ENCODE assay signal across 1 cellular context in genomic region chr1:161098161-161099068, GRCh38.
TF ChIP-seq lines count a peak whose summit lies in the region.

Gene KLHDC9, plus strand, starts transcription at chr1:161098361. Its CDS starts 175 bp downstream, at chr1:161098536.

TF ChIP-seq in HepG2, 621 proteins besides CTCF, POLR2A, EP300 and RAD21 (continued from another document and continues in another):
- TF ChIP-seq ZNF562 (CRISPR knock-in tag; IDR thresholded peaks at IDR 0.05; ENCODE audit: borderline replicate concordance) (no peak), ZNF138 (CRISPR knock-in tag; IDR thresholded peaks at IDR 0.05; ENCODE audit: low read depth) (no peak), ZFP91 (CRISPR knock-in tag; IDR thresholded peaks at IDR 0.05; ENCODE audit: borderline replicate concordance) (peak; percentile 52; the same call in 1 of the 2 replicates), MTA1 (CRISPR knock-in tag; IDR thresholded peaks at IDR 0.05; ENCODE audit: borderline replicate concordance) (peak; percentile 77; the same call in 1 of the 2 replicates), ZNF44 (CRISPR knock-in tag; IDR thresholded peaks at IDR 0.05) (peak; percentile 87; the same call in 1 of the 2 replicates), ZNF564 (CRISPR knock-in tag; IDR thresholded peaks at IDR 0.05) (0 out of 2 replicates have a peak, but pooled peaks have one; percentile 29), ZNF737 (CRISPR knock-in tag; IDR thresholded peaks at IDR 0.05; ENCODE audit: borderline replicate concordance) (no peak), ZNF451 (CRISPR knock-in tag; IDR thresholded peaks at IDR 0.05) (0 out of 2 replicates have a peak, but pooled peaks have one; percentile 40), ZSCAN31 (CRISPR knock-in tag; IDR thresholded peaks at IDR 0.05; ENCODE audit: low read depth) (0 out of 2 replicates have a peak, but pooled peaks have one; percentile 54), GTF3A (CRISPR knock-in tag; conservative IDR thresholded peaks at IDR 0.05) (no peak), ZNF460 (CRISPR knock-in tag; IDR thresholded peaks at IDR 0.05; ENCODE audit: borderline replicate concordance) (no peak), ZNF160 (CRISPR knock-in tag; IDR thresholded peaks at IDR 0.05) (0 out of 2 replicates have a peak, but pooled peaks have one; percentile 38), KMT2B (CRISPR knock-in tag; IDR thresholded peaks at IDR 0.05) (peak; percentile 68), POGK (CRISPR knock-in tag; conservative IDR thresholded peaks at IDR 0.05) (0 out of 2 replicates have a peak, but pooled peaks have one; percentile 22), DDIT3 (CRISPR knock-in tag; IDR thresholded peaks at IDR 0.05) (no peak), MTF2 (CRISPR knock-in tag; IDR thresholded peaks at IDR 0.05; ENCODE audit: borderline replicate concordance) (no peak), MYC (CRISPR knock-in tag; IDR thresholded peaks at IDR 0.05; ENCODE audit: borderline replicate concordance) (peak; percentile 31; the same call in 1 of the 2 replicates), ZNF253 (CRISPR knock-in tag; IDR thresholded peaks at IDR 0.05; ENCODE audit: borderline replicate concordance) (peak; percentile 65; the same call in 1 of the 2 replicates), ZNF883 (CRISPR knock-in tag; IDR thresholded peaks at IDR 0.05; ENCODE audit: not compliant biosample characterization) (no peak), TCF7 (IDR thresholded peaks at IDR 0.05; ENCODE audit: low read depth) (no peak), HNRNPUL1 (IDR thresholded peaks at IDR 0.05; ENCODE audit: low read depth, low read length) (no peak), BCLAF1 (IDR thresholded peaks at IDR 0.05) (no peak), ZNF136 (CRISPR knock-in tag; IDR thresholded peaks at IDR 0.05; ENCODE audit: low read depth) (0 out of 2 replicates have a peak, but pooled peaks have one; percentile 24), MEIS2 (CRISPR knock-in tag; IDR thresholded peaks at IDR 0.05) (0 out of 2 replicates have a peak, but pooled peaks have one; percentile 17), SP1 (IDR thresholded peaks at IDR 0.05) (no peak), SP1 (CRISPR knock-in tag; IDR thresholded peaks at IDR 0.05) (peak; percentile 34; the same call in 1 of the 2 replicates), ZNF558 (CRISPR knock-in tag; IDR thresholded peaks at IDR 0.05; ENCODE audit: borderline replicate concordance) (no peak), ZNF761 (CRISPR knock-in tag; conservative IDR thresholded peaks at IDR 0.05) (peak; percentile 40; the same call in 1 of the 2 replicates), ZNF75D (CRISPR knock-in tag; IDR thresholded peaks at IDR 0.05; ENCODE audit: borderline replicate concordance) (no peak), ZMYM4 (CRISPR knock-in tag; IDR thresholded peaks at IDR 0.05) (0 out of 2 replicates have a peak, but pooled peaks have one; percentile 7), ZNF431 (CRISPR knock-in tag; IDR thresholded peaks at IDR 0.05; ENCODE audit: borderline replicate concordance, low read depth) (no peak), ZNF616 (CRISPR knock-in tag; IDR thresholded peaks at IDR 0.05; ENCODE audit: low read depth) (no peak), REST (IDR thresholded peaks at IDR 0.05; ENCODE audit: borderline replicate concordance in 1 of 2, low read depth in 1 of 2, low read length in 2 of 2) (no peak), ZNF547 (CRISPR knock-in tag; IDR thresholded peaks at IDR 0.05) (0 out of 2 replicates have a peak, but pooled peaks have one; percentile 33), TFAP4 (IDR thresholded peaks at IDR 0.05; ENCODE audit: borderline replicate concordance, low read depth) (peak; percentile 72; the same call in 1 of the 2 replicates), ZSCAN20 (CRISPR knock-in tag; IDR thresholded peaks at IDR 0.05; ENCODE audit: borderline replicate concordance) (peak; percentile 43; the same call in 1 of the 2 replicates), CENPBD1 (CRISPR knock-in tag; IDR thresholded peaks at IDR 0.05; ENCODE audit: borderline replicate concordance, low read depth) (no peak), ZNF329 (CRISPR knock-in tag; IDR thresholded peaks at IDR 0.05; ENCODE audit: low read depth) (no peak), SMYD3 (CRISPR knock-in tag; IDR thresholded peaks at IDR 0.05) (no peak), RBM22 (optimal IDR thresholded peaks at IDR 0.05; ENCODE audit: low read length) (peak; percentile 98), ISL2 (CRISPR knock-in tag; IDR thresholded peaks at IDR 0.05) (0 out of 2 replicates have a peak, but pooled peaks have one; percentile 24), ZNF740 (CRISPR knock-in tag; IDR thresholded peaks at IDR 0.05) (0 out of 2 replicates have a peak, but pooled peaks have one; percentile 32), NFIC (IDR thresholded peaks at IDR 0.05; ENCODE audit: low read length) (no peak), ZBTB7A (CRISPR knock-in tag; IDR thresholded peaks at IDR 0.05) (no peak), ZNF800 (CRISPR knock-in tag; IDR thresholded peaks at IDR 0.05) (no peak), ZNF580 (CRISPR knock-in tag; IDR thresholded peaks at IDR 0.05; ENCODE audit: borderline replicate concordance, low read depth) (0 out of 2 replicates have a peak, but pooled peaks have one; percentile 50), RFXAP (CRISPR knock-in tag; IDR thresholded peaks at IDR 0.05; ENCODE audit: borderline replicate concordance) (0 out of 2 replicates have a peak, but pooled peaks have one; percentile 39), ZBTB25 (CRISPR knock-in tag; IDR thresholded peaks at IDR 0.05) (peak; percentile 75; the same call in 1 of the 2 replicates), RBFOX2 (IDR thresholded peaks at IDR 0.05; ENCODE audit: low read depth, low read length) (peak; percentile 47; the same call in 1 of the 2 replicates), MED8 (CRISPR knock-in tag; IDR thresholded peaks at IDR 0.05; ENCODE audit: insufficient replicate concordance) (peak; percentile 34)
